In the genomic region with DNA sequence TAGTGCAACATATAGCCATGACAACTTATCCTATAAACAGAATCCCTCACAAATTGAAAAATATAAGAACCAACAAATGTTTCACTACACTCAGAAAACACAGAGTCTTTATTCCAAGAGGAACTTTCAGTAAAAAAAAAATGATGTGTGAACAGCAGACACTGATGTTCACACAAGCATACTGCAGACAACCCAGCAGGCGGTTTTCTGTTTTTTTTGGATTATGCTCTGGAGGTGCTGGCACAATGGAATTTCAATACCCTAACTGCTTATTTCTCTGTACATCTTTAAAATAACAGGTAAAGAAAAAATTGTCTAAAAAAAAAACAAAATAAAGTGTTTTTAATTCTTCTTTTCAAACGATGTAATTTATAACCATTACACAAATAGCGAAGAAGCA, we compare ENCODE assay signal across 18 cellular contexts. TPM values are rescaled to one million over a fixed set of nuclear protein-coding genes. Genes with fewer than 3 reads are reported as not detected.
DNase-seq lines count a peak whose midpoint lies in the region; ATAC-seq, FAIRE-seq and TF ChIP-seq lines count a peak whose summit lies in the region.
"Had no signal": no experiment of that assay in that cellular context is flagged by ENCODE, and none has a peak within 500 bp of the region (broad histone marks: within the 10 kb centered on the region; RNA-seq: fewer than 3 reads in every experiment).

No MANE protein-coding gene starts in this region.

- H3K27ac ChIP-seq in Karpas-422 (ENCODE audit: low read length) (peak overlapping the region; percentile 53), astrocyte (ENCODE audit: low read depth, low read length) (peak overlapping the region; percentile 63)
- H3K27ac ChIP-seq: BLaER1 treated with 17β-estradiol and CSF1 and Interleukin-3, amounts not matched to agents 10 nM and 100 nM had no signal

- H3K36me3 ChIP-seq in Karpas-422 (ENCODE audit: insufficient read depth, low read length) = no peaks in the 10 kb centered on the region
- no peaks in the 10 kb centered on the region for H3K36me3 ChIP-seq in astrocyte (ENCODE audit: insufficient read depth, low read length)
- H3K36me3 ChIP-seq: HAP-1 had no signal

- no peaks in the 10 kb centered on the region for H3K9me2 ChIP-seq in Karpas-422 (replicated peaks; ENCODE audit: insufficient read depth, low read length)

- H3K4me2 ChIP-seq in Karpas-422 (ENCODE audit: low read depth, low read length, poor library complexity, severe bottlenecking) (peak overlapping the region; percentile 63), astrocyte (ENCODE audit: low read length) (no peak overlapping the region)
- H3K4me2 ChIP-seq: BLaER1 treated with 17β-estradiol and CSF1 and Interleukin-3, amounts not matched to agents 10 nM and 100 nM had no signal

- H3K9me3 ChIP-seq in Karpas-422 (ENCODE audit: low read length) (no peaks in the 10 kb centered on the region), astrocyte (ENCODE audit: insufficient read depth, low read depth, low read length) (no peaks in the 10 kb centered on the region)
- H3K9me3 ChIP-seq: BLaER1 treated with 17β-estradiol and CSF1 and Interleukin-3, amounts not matched to agents 10 nM and 100 nM; HAP-1 had no signal

- no peaks in the 10 kb centered on the region for H3K27me3 ChIP-seq in Karpas-422 (ENCODE audit: low read length)
- no peaks in the 10 kb centered on the region for H3K27me3 ChIP-seq in astrocyte (ENCODE audit: insufficient read depth, low read length)
- H3K27me3 ChIP-seq: BLaER1 treated with 17β-estradiol and CSF1 and Interleukin-3, amounts not matched to agents 10 nM and 100 nM had no signal

- H3K27ac Mint-ChIP-seq in astrocyte (ENCODE audit: unreplicated experiment) (peak overlapping the region; percentile 82), osteocyte (ENCODE audit: unreplicated experiment) (peak overlapping the region; percentile 54)
- no peak overlapping the region for H3K27ac Mint-ChIP-seq in stimulated activated effector memory CD8-positive, alpha-beta T cell treated with anti-CD3 and anti-CD28 coated beads, Interleukin-12 subunit alpha, Interleukin-12 subunit beta, amount 100 ng/mL, for 72 hours
- H3K27ac Mint-ChIP-seq: B cell; CD8-positive, alpha-beta T cell had no signal

- H3K4me3 ChIP-seq in Karpas-422 (ENCODE audit: low read length) (no peak overlapping the region), astrocyte (ENCODE audit: insufficient read depth, low read depth, low read length) (no peak overlapping the region), choroid plexus epithelial cell (ENCODE audit: low read depth, low read length) (no peak overlapping the region)
- H3K4me3 ChIP-seq: BLaER1 treated with 17β-estradiol and CSF1 and Interleukin-3, amounts not matched to agents 10 nM and 100 nM; HAP-1; K562 had no signal

- H3K4me3 Mint-ChIP-seq in astrocyte (ENCODE audit: unreplicated experiment) (no peak overlapping the region), osteocyte (ENCODE audit: unreplicated experiment) (peak overlapping the region; percentile 29)
- no peak overlapping the region for H3K4me3 Mint-ChIP-seq in stimulated activated effector memory CD8-positive, alpha-beta T cell treated with anti-CD3 and anti-CD28 coated beads, Interleukin-12 subunit alpha, Interleukin-12 subunit beta, amount 100 ng/mL, for 72 hours
- H3K4me3 Mint-ChIP-seq: B cell; CD8-positive, alpha-beta T cell had no signal

- no peak overlapping the region for H3K9ac ChIP-seq in Karpas-422 (ENCODE audit: low read length)
- H3K9ac ChIP-seq in astrocyte (ENCODE audit: low read length) = no peak overlapping the region
- H3K9ac ChIP-seq: BLaER1 treated with 17β-estradiol and CSF1 and Interleukin-3, amounts not matched to agents 10 nM and 100 nM had no signal

- peaks cover 78% of the 10 kb centered on the region for H3K79me2 ChIP-seq in Karpas-422 (ENCODE audit: low read length)
- peaks cover 13% of the 10 kb centered on the region for H3K79me2 ChIP-seq in astrocyte (ENCODE audit: insufficient read depth, low read length)

- H3K4me1 ChIP-seq in Karpas-422 (ENCODE audit: low read length) (peaks cover 49% of the 10 kb centered on the region), astrocyte (ENCODE audit: insufficient read depth, low read length) (peaks cover 37% of the 10 kb centered on the region)
- H3K4me1 ChIP-seq: HAP-1 had no signal

- H2AFZ ChIP-seq in Karpas-422 (ENCODE audit: low read length) = no peak overlapping the region
- H2AFZ ChIP-seq in astrocyte (ENCODE audit: low read depth, low read length) = no peak overlapping the region

- DNase-seq in Karpas-422 = no peak
- no peak for DNase-seq in astrocyte (ENCODE audit: low read depth)
- peak; percentile 60 for DNase-seq in choroid plexus epithelial cell (ENCODE audit: low read depth)
- no peak for DNase-seq in osteocyte (ENCODE audit: extremely low spot score, unreplicated experiment)
- no peak for DNase-seq in stimulated activated effector memory CD8-positive, alpha-beta T cell treated with anti-CD3 and anti-CD28 coated beads, Interleukin-12 subunit alpha, Interleukin-12 subunit beta, amount 100 ng/mL, for 72 hours (ENCODE audit: low spot score in 2 of 2)
- DNase-seq in NOMO-1 treated with DMSO at 0.1 percent for 48 hours (lab: John Stamatoyannopoulos, UW; ENCODE audit: unreplicated experiment) = no peak
- DNase-seq: 8988T; CD8-positive, alpha-beta T cell; DMS 273 treated with DMSO at 0.1 percent for 48 hours; DMS53; DND-41; IMR-90 had no signal

- H3K27me3 Mint-ChIP-seq in astrocyte (ENCODE audit: low read depth, unreplicated experiment) = no peaks in the 10 kb centered on the region
- H3K27me3 Mint-ChIP-seq in osteocyte (ENCODE audit: unreplicated experiment) = no peaks in the 10 kb centered on the region
- H3K27me3 Mint-ChIP-seq: B cell had no signal

- H3K9me3 Mint-ChIP-seq in astrocyte (ENCODE audit: unreplicated experiment) (no peaks in the 10 kb centered on the region), osteocyte (ENCODE audit: unreplicated experiment) (no peaks in the 10 kb centered on the region)
- H3K9me3 Mint-ChIP-seq in stimulated activated effector memory CD8-positive, alpha-beta T cell treated with anti-CD3 and anti-CD28 coated beads, Interleukin-12 subunit alpha, Interleukin-12 subunit beta, amount 100 ng/mL, for 72 hours = no peaks in the 10 kb centered on the region
- H3K9me3 Mint-ChIP-seq: CD8-positive, alpha-beta T cell had no signal

- peaks cover 11% of the 10 kb centered on the region for H3K36me3 Mint-ChIP-seq in astrocyte (ENCODE audit: low read depth, unreplicated experiment)
- peaks cover 3% of the 10 kb centered on the region for H3K36me3 Mint-ChIP-seq in osteocyte (ENCODE audit: unreplicated experiment)
- H3K36me3 Mint-ChIP-seq in stimulated activated effector memory CD8-positive, alpha-beta T cell treated with anti-CD3 and anti-CD28 coated beads, Interleukin-12 subunit alpha, Interleukin-12 subunit beta, amount 100 ng/mL, for 72 hours = peaks cover 6% of the 10 kb centered on the region

- H3K4me1 Mint-ChIP-seq in astrocyte (ENCODE audit: low read depth, unreplicated experiment) (peaks cover 40% of the 10 kb centered on the region), osteocyte (ENCODE audit: unreplicated experiment) (peaks cover 38% of the 10 kb centered on the region)
- H3K4me1 Mint-ChIP-seq in stimulated activated effector memory CD8-positive, alpha-beta T cell treated with anti-CD3 and anti-CD28 coated beads, Interleukin-12 subunit alpha, Interleukin-12 subunit beta, amount 100 ng/mL, for 72 hours = peaks cover 16% of the 10 kb centered on the region

- TF ChIP-seq CTCF in astrocyte (IDR thresholded peaks at IDR 0.05; ENCODE audit: insufficient read depth, low read depth, low read length) = no peak
- no peak for TF ChIP-seq CTCF in choroid plexus epithelial cell (conservative IDR thresholded peaks at IDR 0.05; ENCODE audit: low read depth, low read length)
- no peak for TF ChIP-seq CTCF in osteocyte (IDR thresholded peaks at IDR 0.05)

- H4K20me1 ChIP-seq in Karpas-422 (ENCODE audit: insufficient read depth, low read depth, low read length) = no peaks in the 10 kb centered on the region
- no peaks in the 10 kb centered on the region for H4K20me1 ChIP-seq in astrocyte (ENCODE audit: insufficient read depth, low read length)

- ATAC-seq in GM19463 (IDR thresholded peaks at IDR 0.05; ENCODE audit: unreplicated experiment) (no peak), GM21515 (IDR thresholded peaks at IDR 0.05; ENCODE audit: unreplicated experiment) (no peak)
- ATAC-seq in stimulated activated effector memory CD8-positive, alpha-beta T cell treated with anti-CD3 and anti-CD28 coated beads, Interleukin-12 subunit alpha, Interleukin-12 subunit beta, amount 100 ng/mL, for 72 hours = no peak
- ATAC-seq: CD8-positive, alpha-beta T cell; K562 had no signal

- no peak for FAIRE-seq in astrocyte (lab: Jason Lieb, UNC)
- FAIRE-seq: K562 had no signal

RNA-seq across cellular contexts. Expression of a gene that starts 55.4 kb away (rescaled TPM):
- total RNA-seq in Karpas-422 (2014; rRNA removed; shearing (Covaris generic); ENCODE audit: low replicate concordance) = 62.7 and 75.3 TPM in 2 replicates
- total RNA-seq in astrocyte (19.5 and 21.0 TPM in 2 replicates), osteocyte (16.8 and 21.8 TPM in 2 replicates)

RNA-seq across cellular contexts. Expression of a gene that starts 55.5 kb away (rescaled TPM):
- total RNA-seq in Karpas-422 (2014; rRNA removed; shearing (Covaris generic); ENCODE audit: low replicate concordance) = 117 and 237 TPM in 2 replicates
- total RNA-seq in astrocyte (70.7 and 81.1 TPM in 2 replicates), osteocyte (45.6 and 46.5 TPM in 2 replicates)
